In genomic region chrX:123860506-123860840, GRCh38 we compare ENCODE assay signal across 8 cellular contexts. TPM values are rescaled to one million over a fixed set of nuclear protein-coding genes. Genes with fewer than 3 reads are reported as not detected.
DNase-seq lines count a peak whose midpoint lies in the region; ATAC-seq and TF ChIP-seq lines count a peak whose summit lies in the region.

No MANE protein-coding gene starts in this region.

- intact Hi-C loops in natural killer cell (cut with micrococcal nuclease), result loop anchor here (1.0 to 2.0 kb wide), 2 partner anchors 18 to 100 kb away; no protein-coding TSS in a partner anchor

- H3K9me3 ChIP-seq in esophagus (ENCODE audit: control insufficient read depth in 2 of 2, insufficient read depth in 1 of 2, low read depth in 1 of 2, low read length in 1 of 2), result peaks cover 0 to 2% of the 10 kb centered on the region in 2 donors

- H3K27me3 ChIP-seq in HL-60 (ENCODE audit: insufficient read depth, poor library complexity, severe bottlenecking) (no peaks in the 10 kb centered on the region), esophagus (ENCODE audit: control insufficient read depth in 1 of 2, insufficient read depth in 2 of 2, low read length in 2 of 2) (no peaks in the 10 kb centered on the region)

- peak overlapping the region; percentile 95 for H3K27ac Mint-ChIP-seq in natural killer cell

- TF ChIP-seq CTCF in HL-60 (IDR thresholded peaks at IDR 0.05; ENCODE audit: insufficient read depth, low read length) (no peak), natural killer cell (IDR thresholded peaks at IDR 0.05) (no peak)

- no peaks in the 10 kb centered on the region for H3K36me3 ChIP-seq in esophagus (ENCODE audit: control insufficient read depth in 2 of 2, insufficient read depth in 2 of 2, low read length in 1 of 2)

- ATAC-seq in GM21423 (IDR thresholded peaks at IDR 0.05; ENCODE audit: unreplicated experiment) (peak; percentile 41), natural killer cell (peak; percentile 38 to 62 (median 43))

- no peaks in the 10 kb centered on the region for H3K4me1 ChIP-seq in esophagus (ENCODE audit: control insufficient read depth in 2 of 2, insufficient read depth in 2 of 2, low read length in 1 of 2)

- no peaks in the 10 kb centered on the region for H3K36me3 Mint-ChIP-seq in natural killer cell

- peak overlapping the region; percentile 97 for H3K27ac ChIP-seq in HL-60 (replicated peaks)
- peak overlapping the region; percentile 85 to 99 for H3K27ac ChIP-seq in esophagus (ENCODE audit: low read depth in 2 of 2, low read length in 1 of 2)

- H3K4me3 Mint-ChIP-seq in natural killer cell, result peak overlapping the region; percentile 93

- H3K4me3 ChIP-seq in HL-60 (replicated peaks; ENCODE audit: insufficient read depth, low read length) (peak overlapping the region; percentile 57), esophagus (ENCODE audit: low read depth in 1 of 2, low read length in 2 of 2) (peak overlapping the region; percentile 48 to 82)

- no peaks in the 10 kb centered on the region for H3K27me3 Mint-ChIP-seq in natural killer cell (ENCODE audit: low read depth in 2 of 2)

- DNase-seq in NCI-H1417 (lab: John Stamatoyannopoulos, UW) (peak in 2 of 3 experiments; percentile 56 to 80), NCI-H1417 treated with DMSO at 0.1 percent for 48 hours (lab: John Stamatoyannopoulos, UW) (no peak), HL-60 (ENCODE audit: low read depth in 1 of 2, low spot score in 1 of 2) (peak in 1 of 2 experiments; percentile 24), T-helper 1 cell (peak in 3 of 5 donors; percentile 3 to 49 (median 14)), natural killer cell (no peak), NCI-H128 (lab: John Stamatoyannopoulos, UW; ENCODE audit: unreplicated experiment) (no peak)

- no peaks in the 10 kb centered on the region for H3K9me3 Mint-ChIP-seq in natural killer cell

- peaks cover 24 to 25% of the 10 kb centered on the region in 2 donors for H3K4me1 Mint-ChIP-seq in natural killer cell

- WGBS in esophagus, 2 donors, result 0 to 40% methylated on average over 3 of the region's 3 CpGs

RNA-seq across cellular contexts. Expression of gene XIAP, which starts 0.6 kb away (rescaled TPM):
- polyA plus RNA-seq in esophagus, result 1 to 10 TPM; 8.0 to 8.7 TPM
- 10 to 100 TPM; 32.2 to 44.9 (median 40.2) TPM for total RNA-seq in natural killer cell

Comparison
In these comparisons a context has a peak if more than half of its experiments do, and no peak if none do; other contexts are left out.
1. DNase-seq: peak in NCI-H1417 (2 of 3) and T-helper 1 cell (3 of 5); none in NCI-H1417 treated with DMSO at 0.1 percent for 48 hours (single experiment), natural killer cell (single experiment) and NCI-H128 (single experiment).